17 cellular contexts compared by ENCODE assay signal in the genomic region with DNA sequence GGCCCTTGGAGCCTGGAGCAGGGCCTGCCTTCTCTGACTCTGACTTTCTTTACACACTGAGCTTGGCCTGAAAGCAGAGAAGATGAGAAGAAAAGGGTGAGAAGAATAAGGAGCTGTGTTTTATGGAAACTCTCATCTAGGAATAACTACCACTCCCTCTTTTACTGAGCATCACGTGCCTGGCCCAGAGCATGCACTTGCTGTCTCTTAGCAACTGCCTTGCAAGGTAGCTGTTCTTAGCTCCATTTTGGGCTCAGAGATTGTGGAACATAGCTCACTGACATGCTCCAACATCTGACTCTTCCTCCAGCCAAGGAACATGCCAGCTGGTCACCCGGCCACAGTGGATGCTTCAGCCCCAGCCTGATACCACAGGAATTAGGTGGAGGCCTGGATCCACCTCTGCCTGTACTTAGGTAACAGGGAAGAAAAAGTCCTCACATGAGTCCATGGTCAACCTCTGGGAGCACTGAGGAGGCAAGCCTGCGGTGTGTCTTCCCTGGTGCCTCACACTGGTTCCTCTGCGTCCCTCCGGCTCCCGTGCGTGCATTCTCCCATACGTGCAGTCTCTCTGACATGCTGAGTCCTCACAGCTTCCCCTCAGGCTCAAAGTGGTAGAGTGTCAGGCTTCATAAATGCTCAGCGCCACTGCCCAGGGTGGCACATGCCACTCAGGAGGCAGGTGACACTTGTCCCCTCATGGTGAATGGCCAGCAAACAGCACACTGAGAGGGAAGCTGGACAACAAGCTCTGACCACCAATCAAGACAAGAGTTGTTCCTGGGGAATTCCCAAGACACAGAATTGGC. TPM values are rescaled to one million over a fixed set of nuclear protein-coding genes. Genes with fewer than 3 reads are reported as not detected.
"Had no signal": no experiment of that assay in that cellular context is flagged by ENCODE, and none has a peak within 500 bp of the region (broad histone marks: within the 10 kb centered on the region; RNA-seq: fewer than 3 reads in every experiment).

No MANE protein-coding gene starts in this region.

- H3K36me3 Mint-ChIP-seq: stimulated activated effector memory CD8-positive, alpha-beta T cell treated with anti-CD3 and anti-CD28 coated beads, Interleukin-12 subunit alpha, Interleukin-12 subunit beta, amount 100 ng/mL, for 72 hours had no signal

- ATAC-seq: activated CD4-positive, alpha-beta T cell treated with anti-CD3 and anti-CD28 coated beads for 36 hours; gastroesophageal sphincter; stimulated activated effector memory CD8-positive, alpha-beta T cell treated with anti-CD3 and anti-CD28 coated beads, Interleukin-12 subunit alpha, Interleukin-12 subunit beta, amount 100 ng/mL, for 72 hours had no signal

- DNase-seq: activated CD4-positive, alpha-beta memory T cell treated with anti-CD3 and anti-CD28 coated beads, Interleukin-2, amount 10 ng/mL, durations not matched to agents 7 days and 5 days; activated CD4-positive, alpha-beta T cell treated with anti-CD3 and anti-CD28 coated beads for 36 hours; activated effector memory CD4-positive, alpha-beta T cell treated with Interleukin-2 at 50 U/mL for 16 hours; activated naive CD4-positive, alpha-beta T cell treated with anti-CD3 and anti-CD28 coated beads, Interleukin-2, amount 50 U/mL, for 16 hours; activated T-cell treated with anti-CD3 and anti-CD28 coated beads, Interleukin-2, amount 50 U/mL, for 24 hours; left ventricle myocardium inferior; mesendoderm; T-helper 2 cell had no signal

- H3K27ac ChIP-seq: gastroesophageal sphincter, left ventricle myocardium inferior, upper lobe of left lung had no signal

- H3K4me1 ChIP-seq: gastroesophageal sphincter, left ventricle myocardium inferior, upper lobe of left lung had no signal

- H3K36me3 ChIP-seq: gastroesophageal sphincter, left ventricle myocardium inferior, upper lobe of left lung had no signal

- H3K9me3 ChIP-seq: gastroesophageal sphincter, left ventricle myocardium inferior, upper lobe of left lung had no signal

- H3K4me3 Mint-ChIP-seq: activated CD4-positive, alpha-beta memory T cell treated with anti-CD3 and anti-CD28 coated beads, Interleukin-2, amount 10 ng/mL, durations not matched to agents 7 days and 5 days; activated CD4-positive, alpha-beta T cell treated with anti-CD3 and anti-CD28 coated beads for 36 hours; activated T-cell treated with anti-CD3 and anti-CD28 coated beads, Interleukin-2, amount 50 U/mL, for 24 hours; nephron; stimulated activated effector memory CD8-positive, alpha-beta T cell treated with anti-CD3 and anti-CD28 coated beads, Interleukin-12 subunit alpha, Interleukin-12 subunit beta, amount 100 ng/mL, for 72 hours had no signal

- H3K4me1 Mint-ChIP-seq: activated CD4-positive, alpha-beta T cell treated with anti-CD3 and anti-CD28 coated beads for 36 hours; nephron had no signal

- H3K4me3 ChIP-seq: gastroesophageal sphincter, left ventricle myocardium inferior, upper lobe of left lung had no signal

- H3K27me3 ChIP-seq: upper lobe of left lung had no signal

- H3K27ac Mint-ChIP-seq: activated CD4-positive, alpha-beta memory T cell treated with anti-CD3 and anti-CD28 coated beads, Interleukin-2, amount 10 ng/mL, durations not matched to agents 7 days and 5 days; activated CD4-positive, alpha-beta T cell treated with anti-CD3 and anti-CD28 coated beads for 36 hours; activated T-cell treated with anti-CD3 and anti-CD28 coated beads, Interleukin-2, amount 50 U/mL, for 24 hours; nephron; stimulated activated effector memory CD8-positive, alpha-beta T cell treated with anti-CD3 and anti-CD28 coated beads, Interleukin-12 subunit alpha, Interleukin-12 subunit beta, amount 100 ng/mL, for 72 hours had no signal

- FAIRE-seq: colon, endometrium, islet of Langerhans had no signal

RNA-seq across cellular contexts. Expression of gene AMER3, which starts 35.7 kb away (rescaled TPM):
- total RNA-seq: activated CD4-positive, alpha-beta memory T cell treated with anti-CD3 and anti-CD28 coated beads, Interleukin-2, amount 10 ng/mL, durations not matched to agents 7 days and 5 days; activated CD4-positive, alpha-beta T cell treated with anti-CD3 and anti-CD28 coated beads for 36 hours; left ventricle myocardium inferior; omental fat pad; upper lobe of left lung had no signal
- polyA plus RNA-seq: esophagus had no signal
